1 cellular context compared by ENCODE assay signal in the genomic region with DNA sequence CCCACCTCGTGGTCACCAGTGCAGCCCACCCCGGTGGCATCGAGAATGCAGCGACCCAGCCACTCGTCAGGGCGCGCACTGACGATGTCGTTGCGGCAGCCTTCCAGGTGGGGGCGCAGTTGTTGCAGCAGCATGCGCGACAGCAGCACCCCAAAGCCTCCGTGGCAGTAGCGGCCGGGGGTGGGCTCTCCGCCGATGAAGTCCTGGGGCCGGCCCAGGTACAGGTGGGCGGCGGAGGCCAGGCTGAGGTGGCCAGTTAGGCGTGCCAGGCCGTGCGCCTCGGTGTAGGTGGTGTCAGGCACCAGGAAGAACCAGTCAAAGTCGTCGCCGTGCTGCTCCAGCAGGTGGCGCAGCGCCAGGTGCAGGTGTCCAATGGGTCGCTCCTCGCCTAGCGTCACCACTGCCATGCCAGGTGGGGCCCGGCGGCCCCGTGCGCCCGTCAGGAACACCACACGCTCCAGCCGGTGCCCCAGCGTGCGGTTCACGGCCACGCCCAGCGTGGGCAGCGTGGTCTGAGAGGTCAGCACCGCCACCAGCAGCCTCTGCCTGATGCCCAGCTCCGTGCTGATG.
TF ChIP-seq lines count a peak whose summit lies in the region.

No MANE protein-coding gene starts in this region.

TF ChIP-seq in endothelial cell of umbilical vein, 7 proteins besides CTCF, POLR2A, EP300 and RAD21:
- TF ChIP-seq MAX (IDR thresholded peaks at IDR 0.05; ENCODE audit: insufficient read depth, insufficient read length), result no peak
- TF ChIP-seq MYC (IDR thresholded peaks at IDR 0.05; ENCODE audit: low read depth, low read length), result no peak
- TF ChIP-seq POLR2AphosphoS5 (IDR thresholded peaks at IDR 0.05; ENCODE audit: insufficient read depth, low read depth, low read length), result no peak
- TF ChIP-seq FOS (IDR thresholded peaks at IDR 0.05; ENCODE audit: borderline replicate concordance, insufficient read depth, low read length), result no peak
- no peak for TF ChIP-seq EZH2 (IDR thresholded peaks at IDR 0.05; ENCODE audit: borderline replicate concordance, low read depth, low read length, severe bottlenecking)
- TF ChIP-seq JUN (IDR thresholded peaks at IDR 0.05; ENCODE audit: borderline replicate concordance, insufficient read depth, insufficient read length, low read depth), result no peak
- no peak for TF ChIP-seq GATA2 (IDR thresholded peaks at IDR 0.05; ENCODE audit: insufficient read depth, insufficient read length, low read depth, low read length)
TF ChIP-seq in endothelial cell of umbilical vein: peak in this region for 0.
